ENCODE assay signal across 8 cellular contexts in genomic region chr1:172145231-172145651, GRCh38.
A peak's percentile ranks its signal among the peaks of the same experiment; 100 is the strongest.
DNase-seq lines count a peak whose midpoint lies in the region; ATAC-seq and TF ChIP-seq lines count a peak whose summit lies in the region.

No MANE protein-coding gene starts in this region.

- H3K4me2 ChIP-seq in SK-N-SH = peak overlapping the region; percentile 70
- H3K4me2 ChIP-seq in parathyroid adenoma (ENCODE audit: low read length) = no peak overlapping the region

- no peaks in the 10 kb centered on the region for H3K9me3 ChIP-seq in SK-N-SH
- H3K9me3 ChIP-seq in parathyroid adenoma (ENCODE audit: control insufficient read depth, low read length) = no peaks in the 10 kb centered on the region

- H3K9ac ChIP-seq in SK-N-SH (peak overlapping the region; percentile 85), parathyroid adenoma (no peak overlapping the region)

- ATAC-seq in omental fat pad (ENCODE audit: low FRiP score) (no peak), GM21825 (IDR thresholded peaks at IDR 0.05; ENCODE audit: unreplicated experiment) (no peak)

- H3K27me3 ChIP-seq in SK-N-SH (ENCODE audit: insufficient read depth) (no peaks in the 10 kb centered on the region), parathyroid adenoma (ENCODE audit: control insufficient read depth, insufficient read depth, low read length) (no peaks in the 10 kb centered on the region)

- no peaks in the 10 kb centered on the region for H3K9me2 ChIP-seq in SK-N-SH

- WGBS in SK-N-SH (ENCODE audit: low lambda C conversion rate) = 19% methylated on average over 2 of the region's 2 CpGs

- DNase-seq in AG09319 (ENCODE audit: extremely low read depth, low read depth) = peak; percentile 49
- DNase-seq in SK-N-SH = peak; percentile 5
- peak; percentile 71 to 83 for DNase-seq in foreskin fibroblast
- no peak for DNase-seq in substantia nigra (lab: John Stamatoyannopoulos, UW)
- DNase-seq in omental fat pad (ENCODE audit: low spot score) = no peak
- no peak for DNase-seq in HEK293T (ENCODE audit: extremely low spot score)

- TF ChIP-seq CTCF in AG09319 (IDR thresholded peaks at IDR 0.05; ENCODE audit: low read depth, low read length) = no peak
- TF ChIP-seq CTCF in SK-N-SH (IDR thresholded peaks at IDR 0.05) = no peak
- no peak for TF ChIP-seq CTCF in foreskin fibroblast (IDR thresholded peaks at IDR 0.05; ENCODE audit: low read depth, low read length)
- TF ChIP-seq CTCF in parathyroid adenoma (IDR thresholded peaks at IDR 0.05) = no peak
- TF ChIP-seq CTCF in omental fat pad (IDR thresholded peaks at IDR 0.05) = no peak

- H3K79me2 ChIP-seq in SK-N-SH (ENCODE audit: insufficient read depth) = peaks cover 42% of the 10 kb centered on the region
- H3K79me2 ChIP-seq in parathyroid adenoma = no peaks in the 10 kb centered on the region

- POLR2A ChIA-PET in SK-N-SH (lab: Yijun Ruan, JAX) = interaction anchor here (1.4 kb wide), 1 partner anchor 214 kb away, joined by 9 read pairs; no protein-coding TSS in a partner anchor
- POLR2A ChIA-PET in HEK293T (lab: Yijun Ruan, JAX) = no interaction called here

- peaks cover 30 to 43% of the 10 kb centered on the region in 2 experiments; a peak in 3 of 4 replicates for H3K4me1 ChIP-seq in SK-N-SH (ENCODE audit: control insufficient read depth in 1 of 2, insufficient read depth in 2 of 2, low read depth in 1 of 2, low read length in 1 of 2)
- no peaks in the 10 kb centered on the region for H3K4me1 ChIP-seq in parathyroid adenoma

- H2AFZ ChIP-seq in SK-N-SH (ENCODE audit: low read depth) (peak overlapping the region; percentile 60), parathyroid adenoma (no peak overlapping the region)

- no peaks in the 10 kb centered on the region; the same call in 1 of the 2 replicates for H4K20me1 ChIP-seq in SK-N-SH (ENCODE audit: insufficient read depth)

- TF ChIP-seq RAD21 in SK-N-SH (IDR thresholded peaks at IDR 0.05; ENCODE audit: low read length) = peak; percentile 30; the same call in 1 of the 2 replicates

- H3F3A ChIP-seq in SK-N-SH (replicated peaks; ENCODE audit: insufficient read depth) = peaks cover 50% of the 10 kb centered on the region

- peaks cover 22 to 30% of the 10 kb centered on the region in 2 experiments for H3K36me3 ChIP-seq in SK-N-SH (replicated peaks in 1 of 2; ENCODE audit: control insufficient read depth in 1 of 2, insufficient read depth in 2 of 2, low read length in 1 of 2)
- H3K36me3 ChIP-seq in parathyroid adenoma (ENCODE audit: control insufficient read depth, insufficient read depth, low read length) = no peaks in the 10 kb centered on the region

- CTCF ChIA-PET in SK-N-SH (lab: Yijun Ruan, JAX) = interaction anchor here (0.5 to 2.0 kb wide), 4 partner anchors 36 to 254 kb away, joined by 3 to 8 read pairs (median 4); no protein-coding TSS in a partner anchor
- CTCF ChIA-PET in HEK293T (lab: Yijun Ruan, JAX) = no interaction called here

- H3K4me3 ChIP-seq in SK-N-SH (ENCODE audit: low read depth in 2 of 2, low read length in 1 of 2) = peak overlapping the region; percentile 74 to 93
- peak overlapping the region; percentile 69 to 87 for H3K4me3 ChIP-seq in foreskin fibroblast (ENCODE audit: low read depth in 1 of 2, low read length in 2 of 2)
- H3K4me3 ChIP-seq in parathyroid adenoma (ENCODE audit: low read depth, low read length) = no peak overlapping the region

- peak overlapping the region; percentile 97 to 99 for H3K27ac ChIP-seq in SK-N-SH (ENCODE audit: low read depth in 2 of 2, low read length in 1 of 2)
- peak overlapping the region; percentile 67 for H3K27ac ChIP-seq in parathyroid adenoma
- H3K27ac ChIP-seq in substantia nigra (ENCODE audit: low read depth, low read length, poor library complexity, severe bottlenecking) = no peak overlapping the region

- TF ChIP-seq EP300 in SK-N-SH (IDR thresholded peaks at IDR 0.05; ENCODE audit: borderline replicate concordance in 1 of 2, low read depth in 1 of 2, low read length in 1 of 2) = peak; percentile 55 to 76; a peak in 3 of 4 replicates

TF ChIP-seq in SK-N-SH, 30 proteins besides CTCF, POLR2A, EP300 and RAD21 (continues in another document):
- no peak for TF ChIP-seq ZBTB33 (IDR thresholded peaks at IDR 0.05; ENCODE audit: borderline replicate concordance, low read depth)
- peak; percentile 76 for TF ChIP-seq PBX3 (IDR thresholded peaks at IDR 0.05)
- no peak for TF ChIP-seq YY1 (IDR thresholded peaks at IDR 0.05; ENCODE audit: low read depth)
- TF ChIP-seq TCF12 (IDR thresholded peaks at IDR 0.05) = peak; percentile 96
- peak; percentile 58; the same call in 1 of the 2 replicates for TF ChIP-seq FOXM1 (IDR thresholded peaks at IDR 0.05; ENCODE audit: low read depth)
- TF ChIP-seq MEF2A (IDR thresholded peaks at IDR 0.05; ENCODE audit: borderline replicate concordance, low read depth) = peak; percentile 47; the same call in 1 of the 2 replicates

TF ChIP-seq in HEK293T, 16 proteins besides CTCF, POLR2A, EP300 and RAD21:
- TF ChIP-seq ZNF384 (IDR thresholded peaks at IDR 0.05) (no peak), SP1 (IDR thresholded peaks at IDR 0.05) (no peak), ELF4 (IDR thresholded peaks at IDR 0.05) (no peak), CTBP1 (IDR thresholded peaks at IDR 0.05; ENCODE audit: borderline replicate concordance) (no peak), FOXK2 (IDR thresholded peaks at IDR 0.05) (no peak), ARNT (IDR thresholded peaks at IDR 0.05) (no peak), HDGF (IDR thresholded peaks at IDR 0.05; ENCODE audit: borderline replicate concordance) (no peak), NFRKB (IDR thresholded peaks at IDR 0.05) (no peak), FOXM1 (IDR thresholded peaks at IDR 0.05; ENCODE audit: borderline replicate concordance) (no peak), BHLHE40 (IDR thresholded peaks at IDR 0.05; ENCODE audit: borderline replicate concordance) (no peak), L3MBTL2 (conservative IDR thresholded peaks at IDR 0.05) (no peak), LEF1 (IDR thresholded peaks at IDR 0.05; ENCODE audit: borderline replicate concordance) (no peak), FOXA1 (IDR thresholded peaks at IDR 0.05) (no peak), SUZ12 (IDR thresholded peaks at IDR 0.05) (no peak), PKNOX1 (IDR thresholded peaks at IDR 0.05) (no peak), TARDBP (IDR thresholded peaks at IDR 0.05) (no peak)

Comparison
In these comparisons a context has a peak if more than half of its experiments do, and no peak if none do; other contexts are left out.
1. DNase-seq: peak in AG09319 (single experiment), SK-N-SH (single experiment) and foreskin fibroblast (2 of 2); none in substantia nigra (0 of 49), omental fat pad (single experiment) and HEK293T (single experiment).